Comparison of ENCODE assay signal across 35 cellular contexts in the genomic region with DNA sequence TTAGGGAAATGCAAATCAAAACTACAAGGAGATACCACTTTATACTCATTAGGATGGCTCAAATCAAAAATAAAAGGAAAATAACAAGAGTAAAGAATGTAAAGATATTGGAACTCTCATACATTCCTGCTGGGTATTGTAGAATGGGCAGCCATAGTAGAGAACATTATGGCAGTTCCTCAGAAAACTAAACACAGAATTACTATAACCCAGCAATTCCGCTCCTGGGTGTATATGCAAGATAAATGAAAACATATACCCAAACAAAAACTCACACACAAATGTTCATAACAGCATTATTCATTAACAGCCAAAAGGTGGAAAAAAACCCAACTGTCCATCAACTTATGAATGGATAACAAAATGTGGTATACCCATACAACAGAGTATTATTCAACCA.
"Had no signal": no experiment of that assay in that cellular context is flagged by ENCODE, and none has a peak within 500 bp of the region (broad histone marks: within the 10 kb centered on the region; RNA-seq: fewer than 3 reads in every experiment).

No MANE protein-coding gene starts in this region.

- H3K27me3 ChIP-seq: MG63 had no signal

- H3K36me3 ChIP-seq: MG63 had no signal

- H3K9ac ChIP-seq: KMS-11 had no signal

- H3K4me2 ChIP-seq: KMS-11 had no signal

- H3K9me3 ChIP-seq: MG63 had no signal

- H3K27ac ChIP-seq: KMS-11 had no signal

- DNase-seq: Karpas-422, Kasumi-1, MG63, MM.1S, MV-4-11, NCI-H1048, NCI-H1092, NCI-H1092 treated with DMSO at 0.1 percent for 48 hours, NCI-H1105, NCI-H1105 treated with DMSO at 0.1 percent for 48 hours, NCI-H1417, NCI-H1417 treated with DMSO at 0.1 percent for 48 hours, NCI-H1436, NCI-H1436 treated with DMSO at 0.1 percent for 48 hours, NCI-H146, NCI-H1694, NCI-H1694 treated with DMSO at 0.1 percent for 48 hours, NCI-H187, NCI-H187 treated with DMSO at 0.1 percent for 48 hours, NCI-H1930, NCI-H2029, NCI-H2029 treated with DMSO at 0.1 percent for 48 hours, NCI-H2081, NCI-H2081 treated with DMSO at 0.1 percent for 48 hours, NCI-H2107, NCI-H2171, NCI-H2171 treated with DMSO at 0.1 percent for 48 hours, NCI-H2227 treated with DMSO at 0.1 percent for 48 hours, NCI-H226, NCI-H345, NCI-H446, NCI-H446 treated with DMSO at 0.1 percent for 48 hours, NCI-H510A, NCI-H510A treated with DMSO at 0.1 percent for 48 hours had no signal

- H3K4me3 ChIP-seq: MG63 had no signal
